Comparison of ENCODE assay signal across 1 cellular context in genomic region chr22:17994424-17995108, GRCh38.
TF ChIP-seq lines count a peak whose summit lies in the region.

No MANE protein-coding gene starts in this region.

TF ChIP-seq in K562, 482 proteins besides CTCF, POLR2A, EP300 and RAD21:
- TF ChIP-seq HMBOX1 (IDR thresholded peaks at IDR 0.05) (peak; percentile 48), ZNF408 (CRISPR knock-in tag; IDR thresholded peaks at IDR 0.05; ENCODE audit: low read depth) (no peak), CTCFL (IDR thresholded peaks at IDR 0.05; ENCODE audit: borderline replicate concordance, insufficient read depth, low read depth, low read length, poor library complexity, severe bottlenecking) (no peak), SP2 (IDR thresholded peaks at IDR 0.05; ENCODE audit: extremely low read depth, low read depth, low read length, poor library complexity, severe bottlenecking) (no peak)
TF ChIP-seq in K562: peak in this region for 1.
